In the genomic region with DNA sequence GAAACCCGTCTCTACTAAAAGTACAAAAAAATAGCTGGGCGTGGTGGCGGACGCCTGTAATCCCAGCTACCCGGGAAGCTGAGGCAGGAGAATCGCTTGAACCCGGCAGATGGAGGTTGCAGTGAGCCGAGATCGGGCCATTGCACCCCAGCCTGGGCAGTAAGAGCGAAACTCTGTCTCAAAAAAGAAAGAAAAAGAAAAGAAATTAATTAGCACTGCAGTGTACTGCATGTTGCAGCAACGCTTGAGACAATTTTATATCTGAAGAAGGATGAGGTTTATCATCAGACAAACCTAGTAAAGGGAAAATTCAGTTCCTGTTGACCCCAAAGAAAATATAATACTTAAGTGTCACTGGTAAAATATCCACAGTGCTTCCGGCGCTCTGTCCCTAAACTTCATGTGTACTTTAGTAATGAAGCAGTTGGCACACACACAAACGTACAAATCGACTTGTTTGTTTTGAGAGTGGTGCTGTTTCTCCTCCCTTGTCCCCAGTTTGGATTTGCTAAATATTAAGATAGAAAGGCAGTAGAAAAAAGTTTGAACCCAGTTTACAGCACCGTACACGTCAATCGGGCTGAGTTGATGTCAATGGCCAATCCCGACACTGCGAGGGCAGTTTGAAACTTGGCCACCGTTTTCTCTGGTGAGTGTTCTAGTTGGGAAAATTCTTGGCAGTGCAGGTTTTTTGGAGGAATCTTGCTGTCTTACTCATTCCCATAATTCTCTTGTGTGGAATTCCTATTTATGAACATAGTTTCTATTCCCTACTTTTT, we compare ENCODE assay signal across 8 cellular contexts.
DNase-seq lines count a peak whose midpoint lies in the region; ATAC-seq and TF ChIP-seq lines count a peak whose summit lies in the region.

No MANE protein-coding gene starts in this region.

- H3K4me3 ChIP-seq in AG04450 (ENCODE audit: low read depth, low read length) (peak overlapping the region; percentile 74), GM08714 (ENCODE audit: low read length) (peak overlapping the region; percentile 63)

- H3K27me3 ChIP-seq in AG04450 (ENCODE audit: control insufficient read depth, insufficient read depth, low read length), result no peaks in the 10 kb centered on the region

- TF ChIP-seq CTCF in AG04450 (IDR thresholded peaks at IDR 0.05; ENCODE audit: low read depth, low read length), result no peak

- H3K27ac ChIP-seq in AG04450 (ENCODE audit: low read depth, low read length) (peak overlapping the region; percentile 100), caudate nucleus (ENCODE audit: low read depth, low read length) (peak overlapping the region; percentile 74)

- no peaks in the 10 kb centered on the region; the same call in 1 of the 2 replicates for H3K9me3 ChIP-seq in AG04450 (ENCODE audit: control insufficient read depth, insufficient read depth, low read length)

- ATAC-seq in HG02840 (IDR thresholded peaks at IDR 0.05; ENCODE audit: low FRiP score, unreplicated experiment) (no peak), HG02678 (IDR thresholded peaks at IDR 0.05; ENCODE audit: unreplicated experiment) (no peak)

- POLR2A ChIA-PET in AG04450 (lab: Yijun Ruan, JAX), result interaction anchor here (1.6 to 5.8 kb wide), 8 partner anchors 9 to 55 kb away, joined by 9 to 289 read pairs (median 38); a partner anchor contains a TSS

- CTCF ChIA-PET in AG04450 (lab: Charles Lee), result interaction anchor here (0.6 kb wide), 1 partner anchor 1682 kb away, joined by 4 read pairs; no protein-coding TSS in a partner anchor

- no peak for DNase-seq in AG04450 (ENCODE audit: low read depth, low spot score)
- DNase-seq in NCI-H774 (lab: John Stamatoyannopoulos, UW), result peak; percentile 11
- DNase-seq in caudate nucleus (lab: John Stamatoyannopoulos, UW), result no peak
- peak; percentile 60 to 64 for DNase-seq in lung microvascular endothelial cell (ENCODE audit: low read depth in 2 of 2)
- no peak for DNase-seq in CD1c-positive myeloid dendritic cell (ENCODE audit: extremely low spot score)

Comparison
In these comparisons a context has a peak if more than half of its experiments do, and no peak if none do; other contexts are left out.
1. DNase-seq: peak in NCI-H774 (single experiment) and lung microvascular endothelial cell (2 of 2); none in AG04450 (single experiment), caudate nucleus (0 of 61) and CD1c-positive myeloid dendritic cell (single experiment).